In the genomic region with DNA sequence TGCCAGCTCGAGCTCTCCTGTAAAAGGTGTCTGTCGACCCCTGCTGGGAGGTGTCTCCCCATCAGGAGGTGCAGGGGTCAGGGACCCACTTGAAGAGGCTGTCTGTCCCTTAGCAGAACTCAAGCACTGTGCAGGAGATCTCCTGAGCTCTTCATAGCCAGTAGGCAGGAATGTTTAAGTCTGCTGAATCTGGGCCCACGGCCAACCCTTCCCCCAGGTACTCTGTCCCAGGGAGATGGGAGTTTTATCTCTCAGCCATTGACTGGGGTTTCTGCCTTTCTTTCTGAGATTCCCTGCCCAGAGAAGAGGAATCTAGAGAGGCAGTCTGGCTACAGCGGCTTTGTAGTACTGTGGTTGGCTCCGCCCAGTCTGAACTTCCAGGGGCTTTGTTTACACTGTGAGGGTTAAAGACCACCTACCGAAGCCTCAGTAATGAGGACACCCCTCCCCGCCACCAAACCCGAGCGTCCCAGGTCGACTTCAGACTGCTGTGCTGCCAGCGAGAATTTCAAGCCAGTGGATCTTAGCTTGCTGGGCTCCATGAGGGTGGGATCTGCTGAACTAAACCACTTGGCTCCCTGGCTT, we compare ENCODE assay signal across 35 cellular contexts.
"Had no signal": no experiment of that assay in that cellular context is flagged by ENCODE, and none has a peak within 500 bp of the region (broad histone marks: within the 10 kb centered on the region; RNA-seq: fewer than 3 reads in every experiment).

No MANE protein-coding gene starts in this region.

- H3K4me1 Mint-ChIP-seq: activated CD4-positive, alpha-beta T cell treated with anti-CD3 and anti-CD28 coated beads, Interleukin-2, amount 10 ng/mL, durations not matched to agents 7 days and 5 days; activated CD8-positive, alpha-beta memory T cell treated with anti-CD3 and anti-CD28 coated beads, Interleukin-2, amount 10 ng/mL, durations not matched to agents 7 days and 5 days; naive thymus-derived CD4-positive, alpha-beta T cell; stimulated activated memory B cell treated with anti-CD40 and anti-IgM and Interleukin-4, amounts not matched to agents 10 μg/mL and 1 μg/mL and 100 μg/mL, for 72 hours; stimulated activated naive CD8-positive, alpha-beta T cell treated with anti-CD3 and anti-CD28 coated beads, Interleukin-15, amount 100 ng/mL, for 72 hours; T-helper 17 cell had no signal

- H3K4me3 ChIP-seq: esophagus squamous epithelium, heart right ventricle, psoas muscle, right atrium auricular region, smooth muscle cell, uterus had no signal

- H3K36me3 ChIP-seq: esophagus squamous epithelium, heart right ventricle, right atrium auricular region, uterus had no signal

- H3K9ac ChIP-seq: parathyroid adenoma had no signal

- DNase-seq: activated CD4-positive, alpha-beta T cell treated with anti-CD3 and anti-CD28 coated beads for 1 hour; activated CD4-positive, alpha-beta T cell treated with anti-CD3 and anti-CD28 coated beads, Interleukin-2, amount 10 ng/mL, durations not matched to agents 7 days and 5 days; activated CD8-positive, alpha-beta memory T cell treated with anti-CD3 and anti-CD28 coated beads, Interleukin-2, amount 10 ng/mL, durations not matched to agents 7 days and 5 days; activated CD8-positive, alpha-beta T cell treated with anti-CD3 and anti-CD28 coated beads for 36 hours; activated naive CD4-positive, alpha-beta T cell treated with Interleukin-2 at 50 U/mL for 16 hours; activated T-cell treated with anti-CD3 and anti-CD28 coated beads for 4 hours; activated T-cell treated with anti-CD3 and anti-CD28 coated beads, Interleukin-2, amount 50 U/mL, for 72 hours; anterior cingulate cortex; dermis blood vessel endothelial cell; effector CD4-positive, alpha-beta T cell; esophagus squamous epithelium; foreskin melanocyte; heart right ventricle; islet precursor cell; left cardiac atrium; left ventricle myocardium superior; midbrain; naive thymus-derived CD4-positive, alpha-beta T cell; occipital lobe; psoas muscle; stimulated activated CD4-positive, alpha-beta T cell treated with anti-CD3 and anti-CD28 coated beads, Interleukin-1b, Interleukin-23, amount 100 ng/mL, for 48 hours; stimulated activated CD4-positive, alpha-beta T cell treated with anti-CD3 and anti-CD28 coated beads, Interleukin-4, amount 100 ng/mL, for 4 hours; stimulated activated CD8-positive, alpha-beta memory T cell treated with anti-CD3 and anti-CD28 coated beads, Interleukin-4, amount 100 ng/mL, for 48 hours; stimulated activated naive CD8-positive, alpha-beta T cell treated with anti-CD3 and anti-CD28 coated beads, Interleukin-15, amount 100 ng/mL, for 72 hours; substantia nigra; T-helper 17 cell; T1000; uterus had no signal

- H3K27me3 Mint-ChIP-seq: activated CD4-positive, alpha-beta T cell treated with anti-CD3 and anti-CD28 coated beads, Interleukin-2, amount 10 ng/mL, durations not matched to agents 7 days and 5 days; activated CD8-positive, alpha-beta memory T cell treated with anti-CD3 and anti-CD28 coated beads, Interleukin-2, amount 10 ng/mL, durations not matched to agents 7 days and 5 days; activated CD8-positive, alpha-beta T cell treated with anti-CD3 and anti-CD28 coated beads for 36 hours; activated naive CD8-positive, alpha-beta T cell; naive thymus-derived CD4-positive, alpha-beta T cell; stimulated activated memory B cell treated with anti-CD40 and anti-IgM and Interleukin-4, amounts not matched to agents 10 μg/mL and 1 μg/mL and 100 μg/mL, for 72 hours; stimulated activated naive CD8-positive, alpha-beta T cell treated with anti-CD3 and anti-CD28 coated beads, Interleukin-15, amount 100 ng/mL, for 72 hours; T-helper 17 cell; type B pancreatic cell had no signal

- H2AFZ ChIP-seq: parathyroid adenoma had no signal

- H3K4me3 Mint-ChIP-seq: activated CD4-positive, alpha-beta T cell treated with anti-CD3 and anti-CD28 coated beads, Interleukin-2, amount 10 ng/mL, durations not matched to agents 7 days and 5 days; activated CD8-positive, alpha-beta memory T cell treated with anti-CD3 and anti-CD28 coated beads, Interleukin-2, amount 10 ng/mL, durations not matched to agents 7 days and 5 days; activated CD8-positive, alpha-beta T cell treated with anti-CD3 and anti-CD28 coated beads for 36 hours; activated naive CD8-positive, alpha-beta T cell; activated T-cell treated with anti-CD3 and anti-CD28 coated beads, Interleukin-2, amount 50 U/mL, for 72 hours; naive thymus-derived CD4-positive, alpha-beta T cell; stimulated activated memory B cell treated with anti-CD40 and anti-IgM and Interleukin-4, amounts not matched to agents 10 μg/mL and 1 μg/mL and 100 μg/mL, for 72 hours; stimulated activated naive CD8-positive, alpha-beta T cell treated with anti-CD3 and anti-CD28 coated beads, Interleukin-15, amount 100 ng/mL, for 72 hours; T-helper 17 cell; type B pancreatic cell had no signal

- H3K27ac Mint-ChIP-seq: activated CD4-positive, alpha-beta T cell treated with anti-CD3 and anti-CD28 coated beads, Interleukin-2, amount 10 ng/mL, durations not matched to agents 7 days and 5 days; activated CD8-positive, alpha-beta memory T cell treated with anti-CD3 and anti-CD28 coated beads, Interleukin-2, amount 10 ng/mL, durations not matched to agents 7 days and 5 days; activated CD8-positive, alpha-beta T cell treated with anti-CD3 and anti-CD28 coated beads for 36 hours; activated naive CD8-positive, alpha-beta T cell; activated T-cell treated with anti-CD3 and anti-CD28 coated beads, Interleukin-2, amount 50 U/mL, for 72 hours; naive thymus-derived CD4-positive, alpha-beta T cell; stimulated activated memory B cell treated with anti-CD40 and anti-IgM and Interleukin-4, amounts not matched to agents 10 μg/mL and 1 μg/mL and 100 μg/mL, for 72 hours; stimulated activated naive CD8-positive, alpha-beta T cell treated with anti-CD3 and anti-CD28 coated beads, Interleukin-15, amount 100 ng/mL, for 72 hours; T-helper 17 cell; type B pancreatic cell had no signal

- H3K27ac ChIP-seq: epithelial cell of prostate, esophagus squamous epithelium, heart right ventricle, parathyroid adenoma, psoas muscle, right atrium auricular region, uterus had no signal

- ATAC-seq: activated CD8-positive, alpha-beta memory T cell treated with anti-CD3 and anti-CD28 coated beads, Interleukin-2, amount 10 ng/mL, durations not matched to agents 7 days and 5 days; activated CD8-positive, alpha-beta T cell treated with anti-CD3 and anti-CD28 coated beads for 36 hours; activated T-cell treated with anti-CD3 and anti-CD28 coated beads, Interleukin-2, amount 50 U/mL, for 72 hours; heart right ventricle; left cardiac atrium; left ventricle myocardium superior; naive thymus-derived CD4-positive, alpha-beta T cell; psoas muscle; stimulated activated memory B cell treated with anti-CD40 and anti-IgM and Interleukin-4, amounts not matched to agents 10 μg/mL and 1 μg/mL and 100 μg/mL, for 72 hours; stimulated activated naive CD8-positive, alpha-beta T cell treated with anti-CD3 and anti-CD28 coated beads, Interleukin-15, amount 100 ng/mL, for 72 hours; T-helper 17 cell had no signal

- H3K4me2 ChIP-seq: smooth muscle cell had no signal

- H3K4me1 ChIP-seq: esophagus squamous epithelium, heart right ventricle, parathyroid adenoma, psoas muscle, right atrium auricular region, uterus had no signal

- H3K36me3 Mint-ChIP-seq: activated CD8-positive, alpha-beta memory T cell treated with anti-CD3 and anti-CD28 coated beads, Interleukin-2, amount 10 ng/mL, durations not matched to agents 7 days and 5 days; activated naive CD8-positive, alpha-beta T cell; naive thymus-derived CD4-positive, alpha-beta T cell; stimulated activated memory B cell treated with anti-CD40 and anti-IgM and Interleukin-4, amounts not matched to agents 10 μg/mL and 1 μg/mL and 100 μg/mL, for 72 hours; type B pancreatic cell had no signal

- H3K27me3 ChIP-seq: esophagus squamous epithelium, heart right ventricle, right atrium auricular region, uterus had no signal

- H3K9me3 ChIP-seq: esophagus squamous epithelium, psoas muscle, uterus had no signal
